ENCODE assay signal across 7 cellular contexts in genomic region chr17:64814993-64815831, GRCh38.
DNase-seq lines count a peak whose midpoint lies in the region; ATAC-seq and TF ChIP-seq lines count a peak whose summit lies in the region.
"Not testable (repeated sequence)": the region's sequence is repeated elsewhere in the genome, so short reads cannot be mapped to it uniquely, and the experiment has no call there.

No MANE protein-coding gene starts in this region.

- peak overlapping the region; percentile 57 for H3K4me3 Mint-ChIP-seq in Calu3 (ENCODE audit: low read depth, unreplicated experiment)

- H2AFZ ChIP-seq in IMR-90 (replicated peaks; ENCODE audit: low read length, poor library complexity) = not testable (repeated sequence)

- H3K27me3 ChIP-seq in IMR-90 (ENCODE audit: control insufficient read depth, insufficient read depth, low read length); breast epithelium; foreskin keratinocyte; left lung: not testable (repeated sequence)

- not testable (repeated sequence) for H3K4me1 ChIP-seq in IMR-90 (ENCODE audit: control insufficient read depth, insufficient read depth, low read length); breast epithelium; foreskin keratinocyte; left lung

- not testable (repeated sequence) for TF ChIP-seq CTCF in Calu3 (IDR thresholded peaks at IDR 0.05; ENCODE audit: unreplicated experiment); IMR-90 (conservative IDR thresholded peaks at IDR 0.05; ENCODE audit: low read depth, low read length); breast epithelium (IDR thresholded peaks at IDR 0.05); foreskin keratinocyte (conservative IDR thresholded peaks at IDR 0.05); left lung (IDR thresholded peaks at IDR 0.05)

- in situ Hi-C loops in IMR-90 (cut with MboI; ENCODE audit: low sequenced_read_pairs) = not testable (repeated sequence)

- not testable (repeated sequence) for H3K23ac ChIP-seq in IMR-90 (ENCODE audit: low read depth, low read length)

- DNase-seq in Calu3 = peak; percentile 76
- DNase-seq in IMR-90, left lung: not testable (repeated sequence)
- peak; percentile 50 for DNase-seq in RPMI7951 (ENCODE audit: low read depth)
- peak; percentile 87 to 90 for DNase-seq in breast epithelium (ENCODE audit: low spot score in 2 of 2)
- DNase-seq in foreskin keratinocyte = peak; percentile 50 to 74
- DNase-seq in posterior vena cava (ENCODE audit: low spot score) = peak; percentile 52

- not testable (repeated sequence) for H2BK20ac ChIP-seq in IMR-90 (ENCODE audit: low read depth, low read length)

- not testable (repeated sequence) for H2AK9ac ChIP-seq in IMR-90 (replicated peaks; ENCODE audit: low read depth, low read length, poor library complexity)

- not testable (repeated sequence) for H3K56ac ChIP-seq in IMR-90 (ENCODE audit: extremely low read depth, insufficient read depth, low read length)

- BruUV-seq in Calu3 (replicated peaks; lab: Mats Ljungman, UMichigan); IMR-90 (replicated peaks; lab: Mats Ljungman, UMichigan): not testable (repeated sequence)

- H3K4me1 Mint-ChIP-seq in Calu3 (ENCODE audit: low read depth, unreplicated experiment) = not testable (repeated sequence)

- H3K79me1 ChIP-seq in IMR-90 (ENCODE audit: low read depth in 1 of 2, low read length in 2 of 2) = not testable (repeated sequence)

- not testable (repeated sequence) for H2BK120ac ChIP-seq in IMR-90 (ENCODE audit: low read depth, low read length)

- not testable (repeated sequence) for H3K18ac ChIP-seq in IMR-90 (ENCODE audit: low read depth, low read length)

- not testable (repeated sequence) for H3K9ac ChIP-seq in IMR-90 (ENCODE audit: low read depth, low read length)

- POLR2A ChIA-PET in IMR-90 (lab: Charles Lee; ENCODE audit: unreplicated experiment) = not testable (repeated sequence)

- not testable (repeated sequence) for H4K8ac ChIP-seq in IMR-90 (ENCODE audit: low read depth in 2 of 2, low read length in 2 of 2)

- 100% methylated on average over 2 of the region's 12 CpGs; no CpG with 5 or more reads in 1 of the 2 experiments for WGBS in IMR-90 (ENCODE audit: extremely low coverage in 2 of 2, insufficient read length in 1 of 2), 2 experiments

- H3K14ac ChIP-seq in IMR-90 (replicated peaks; ENCODE audit: low read depth, low read length) = not testable (repeated sequence)

- not testable (repeated sequence) for H3K4me2 ChIP-seq in IMR-90 (ENCODE audit: low read depth, low read length)

- intact Hi-C loops in Calu3 (cut with micrococcal nuclease; ENCODE audit: unreplicated experiment); IMR-90 (cut with micrococcal nuclease); breast epithelium (cut with DNase I; ENCODE audit: low total_unique reads); left lung (cut with DNase I); posterior vena cava (cut with DNase I): not testable (repeated sequence)

- H3K9me1 ChIP-seq in IMR-90 (ENCODE audit: insufficient read depth, low read length) = not testable (repeated sequence)

- dilution Hi-C loops in IMR-90 (cut with HindIII; ENCODE audit: low sequenced_read_pairs, unreplicated experiment) = not testable (repeated sequence)

- H4K5ac ChIP-seq in IMR-90 (ENCODE audit: low read depth, low read length) = not testable (repeated sequence)

- CTCF ChIA-PET in Calu3 (lab: Charles Lee); IMR-90 (lab: Yijun Ruan, JAX): not testable (repeated sequence)

- H4K91ac ChIP-seq in IMR-90 (ENCODE audit: insufficient read depth, low read depth, low read length) = not testable (repeated sequence)

- H3K27ac Mint-ChIP-seq in Calu3 (ENCODE audit: unreplicated experiment) = peak overlapping the region; percentile 70

- H3K27ac ChIP-seq in IMR-90 (ENCODE audit: insufficient read depth, low read length); foreskin keratinocyte; left lung: not testable (repeated sequence)
- peak overlapping the region; percentile 83 to 87 for H3K27ac ChIP-seq in breast epithelium

- H3K4ac ChIP-seq in IMR-90 (ENCODE audit: low read depth, low read length) = not testable (repeated sequence)

- not testable (repeated sequence) for H3K36me3 ChIP-seq in IMR-90 (ENCODE audit: control insufficient read depth, insufficient read depth, low read length); breast epithelium
- peaks cover 0 to 56% of the 10 kb centered on the region in 2 donors for H3K36me3 ChIP-seq in left lung

- H4K20me1 ChIP-seq in IMR-90 (ENCODE audit: insufficient read depth, low read length) = not testable (repeated sequence)

- H3K36me3 Mint-ChIP-seq in Calu3 (ENCODE audit: insufficient read depth, unreplicated experiment) = peaks cover 15% of the 10 kb centered on the region

- not testable (repeated sequence) for H2BK15ac ChIP-seq in IMR-90 (ENCODE audit: low read depth, low read length)

- H2BK5ac ChIP-seq in IMR-90 (ENCODE audit: low read depth, low read length, poor library complexity, severe bottlenecking) = not testable (repeated sequence)

- TF ChIP-seq POLR2A in IMR-90 (IDR thresholded peaks at IDR 0.05; ENCODE audit: low read depth, low read length); breast epithelium (IDR thresholded peaks at IDR 0.05): not testable (repeated sequence)

- H2AK5ac ChIP-seq in IMR-90 (ENCODE audit: low read depth, low read length) = not testable (repeated sequence)

- not testable (repeated sequence) for H3K27me3 Mint-ChIP-seq in Calu3 (ENCODE audit: unreplicated experiment)

- TF ChIP-seq RAD21 in IMR-90 (IDR thresholded peaks at IDR 0.05; ENCODE audit: low read length) = not testable (repeated sequence)

- ATAC-seq in IMR-90 (ENCODE audit: low read depth) = peak; percentile 74
- ATAC-seq in foreskin keratinocyte = peak; percentile 82
- peak; percentile 69 for ATAC-seq in left lung

- not testable (repeated sequence) for H3K9me3 ChIP-seq in IMR-90 (ENCODE audit: control insufficient read depth, insufficient read depth, low read length); breast epithelium; left lung

- H3K9me3 Mint-ChIP-seq in Calu3 (ENCODE audit: low read depth, unreplicated experiment) = not testable (repeated sequence)

- not testable (repeated sequence) for H3K4me3 ChIP-seq in IMR-90 (ENCODE audit: insufficient read depth, low read depth, low read length); left lung
- peak overlapping the region in 1 of 3 donors; percentile 31 for H3K4me3 ChIP-seq in breast epithelium
